In genomic region chr1:886760-887159, GRCh38 we compare ENCODE assay signal across 7 cellular contexts. TPM values are rescaled to one million over a fixed set of nuclear protein-coding genes. Genes with fewer than 3 reads are reported as not detected.
"Had no signal": no experiment of that assay in that cellular context is flagged by ENCODE, and none has a peak within 500 bp of the region (broad histone marks: within the 10 kb centered on the region; RNA-seq: fewer than 3 reads in every experiment).

No MANE protein-coding gene starts in this region.

- H3K9me3 Mint-ChIP-seq: IgD-negative memory B cell had no signal

- H3K27ac Mint-ChIP-seq: IgD-negative memory B cell had no signal

- H3K36me3 Mint-ChIP-seq: IgD-negative memory B cell had no signal

- H3K4me1 Mint-ChIP-seq: IgD-negative memory B cell had no signal

- H3K27ac ChIP-seq: HL-60 had no signal

- DNase-seq: IMR-90, KBM-7 had no signal

- H3K4me3 ChIP-seq: K562 had no signal

- ATAC-seq: HepG2, K562 had no signal

RNA-seq across cellular contexts. Expression of gene SAMD11, which starts 37.0 kb away (rescaled TPM):
- total RNA-seq: HT-29 had no signal
- polyA plus RNA-seq: HepG2, IgD-negative memory B cell had no signal
